ENCODE assay signal across 1 cellular context in genomic region chr12:120474092-120474960, GRCh38.
TF ChIP-seq lines count a peak whose summit lies in the region.

No MANE protein-coding gene starts in this region.

TF ChIP-seq in GM23338, 12 proteins besides CTCF, POLR2A, EP300 and RAD21 (continued from another document):
- TF ChIP-seq, protein P1, sequence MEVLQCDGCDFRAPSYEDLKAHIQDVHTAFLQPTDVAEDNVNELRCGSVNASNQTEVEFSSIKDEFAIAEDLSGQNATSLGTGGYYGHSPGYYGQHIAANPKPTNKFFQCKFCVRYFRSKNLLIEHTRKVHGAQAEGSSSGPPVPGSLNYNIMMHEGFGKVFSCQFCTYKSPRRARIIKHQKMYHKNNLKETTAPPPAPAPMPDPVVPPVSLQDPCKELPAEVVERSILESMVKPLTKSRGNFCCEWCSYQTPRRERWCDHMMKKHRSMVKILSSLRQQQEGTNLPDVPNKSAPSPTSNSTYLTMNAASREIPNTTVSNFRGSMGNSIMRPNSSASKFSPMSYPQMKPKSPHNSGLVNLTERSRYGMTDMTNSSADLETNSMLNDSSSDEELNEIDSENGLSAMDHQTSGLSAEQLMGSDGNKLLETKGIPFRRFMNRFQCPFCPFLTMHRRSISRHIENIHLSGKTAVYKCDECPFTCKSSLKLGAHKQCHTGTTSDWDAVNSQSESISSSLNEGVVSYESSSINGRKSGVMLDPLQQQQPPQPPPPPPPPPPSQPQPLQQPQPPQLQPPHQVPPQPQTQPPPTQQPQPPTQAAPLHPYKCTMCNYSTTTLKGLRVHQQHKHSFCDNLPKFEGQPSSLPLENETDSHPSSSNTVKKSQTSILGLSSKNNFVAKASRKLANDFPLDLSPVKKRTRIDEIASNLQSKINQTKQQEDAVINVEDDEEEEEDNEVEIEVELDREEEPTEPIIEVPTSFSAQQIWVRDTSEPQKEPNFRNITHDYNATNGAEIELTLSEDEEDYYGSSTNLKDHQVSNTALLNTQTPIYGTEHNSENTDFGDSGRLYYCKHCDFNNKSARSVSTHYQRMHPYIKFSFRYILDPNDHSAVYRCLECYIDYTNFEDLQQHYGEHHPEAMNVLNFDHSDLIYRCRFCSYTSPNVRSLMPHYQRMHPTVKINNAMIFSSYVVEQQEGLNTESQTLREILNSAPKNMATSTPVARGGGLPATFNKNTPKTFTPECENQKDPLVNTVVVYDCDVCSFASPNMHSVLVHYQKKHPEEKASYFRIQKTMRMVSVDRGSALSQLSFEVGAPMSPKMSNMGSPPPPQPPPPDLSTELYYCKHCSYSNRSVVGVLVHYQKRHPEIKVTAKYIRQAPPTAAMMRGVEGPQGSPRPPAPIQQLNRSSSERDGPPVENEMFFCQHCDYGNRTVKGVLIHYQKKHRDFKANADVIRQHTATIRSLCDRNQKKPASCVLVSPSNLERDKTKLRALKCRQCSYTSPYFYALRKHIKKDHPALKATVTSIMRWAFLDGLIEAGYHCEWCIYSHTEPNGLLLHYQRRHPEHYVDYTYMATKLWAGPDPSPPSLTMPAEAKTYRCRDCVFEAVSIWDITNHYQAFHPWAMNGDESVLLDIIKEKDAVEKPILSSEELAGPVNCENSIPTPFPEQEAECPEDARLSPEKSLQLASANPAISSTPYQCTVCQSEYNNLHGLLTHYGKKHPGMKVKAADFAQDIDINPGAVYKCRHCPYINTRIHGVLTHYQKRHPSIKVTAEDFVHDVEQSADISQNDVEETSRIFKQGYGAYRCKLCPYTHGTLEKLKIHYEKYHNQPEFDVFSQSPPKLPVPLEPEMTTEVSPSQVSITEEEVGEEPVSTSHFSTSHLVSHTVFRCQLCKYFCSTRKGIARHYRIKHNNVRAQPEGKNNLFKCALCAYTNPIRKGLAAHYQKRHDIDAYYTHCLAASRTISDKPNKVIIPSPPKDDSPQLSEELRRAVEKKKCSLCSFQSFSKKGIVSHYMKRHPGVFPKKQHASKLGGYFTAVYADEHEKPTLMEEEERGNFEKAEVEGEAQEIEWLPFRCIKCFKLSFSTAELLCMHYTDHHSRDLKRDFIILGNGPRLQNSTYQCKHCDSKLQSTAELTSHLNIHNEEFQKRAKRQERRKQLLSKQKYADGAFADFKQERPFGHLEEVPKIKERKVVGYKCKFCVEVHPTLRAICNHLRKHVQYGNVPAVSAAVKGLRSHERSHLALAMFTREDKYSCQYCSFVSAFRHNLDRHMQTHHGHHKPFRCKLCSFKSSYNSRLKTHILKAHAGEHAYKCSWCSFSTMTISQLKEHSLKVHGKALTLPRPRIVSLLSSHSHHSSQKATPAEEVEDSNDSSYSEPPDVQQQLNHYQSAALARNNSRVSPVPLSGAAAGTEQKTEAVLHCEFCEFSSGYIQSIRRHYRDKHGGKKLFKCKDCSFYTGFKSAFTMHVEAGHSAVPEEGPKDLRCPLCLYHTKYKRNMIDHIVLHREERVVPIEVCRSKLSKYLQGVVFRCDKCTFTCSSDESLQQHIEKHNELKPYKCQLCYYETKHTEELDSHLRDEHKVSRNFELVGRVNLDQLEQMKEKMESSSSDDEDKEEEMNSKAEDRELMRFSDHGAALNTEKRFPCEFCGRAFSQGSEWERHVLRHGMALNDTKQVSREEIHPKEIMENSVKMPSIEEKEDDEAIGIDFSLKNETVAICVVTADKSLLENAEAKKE (CRISPR knock-in tag; IDR thresholded peaks at IDR 0.05): no peak
- no peak for TF ChIP-seq ETS1 (IDR thresholded peaks at IDR 0.05)
